In genomic region chr5:68669864-68670263, GRCh38 we compare ENCODE assay signal across 9 cellular contexts.
"Had no signal": no experiment of that assay in that cellular context is flagged by ENCODE, and none has a peak within 500 bp of the region (broad histone marks: within the 10 kb centered on the region; RNA-seq: fewer than 3 reads in every experiment).

No MANE protein-coding gene starts in this region.

- ATAC-seq: HepG2, K562 had no signal

- H3K36me3 Mint-ChIP-seq: IgD-negative memory B cell had no signal

- H3K9me3 Mint-ChIP-seq: IgD-negative memory B cell had no signal

- H3K9ac ChIP-seq: KMS-11 had no signal

- H3K27ac ChIP-seq: HL-60, KMS-11 had no signal

- DNase-seq: IMR-90, KBM-7, KG1 had no signal

- H3K4me3 Mint-ChIP-seq: IgD-negative memory B cell had no signal

- FAIRE-seq: HepG2, HTR-8/SVneo, K562 had no signal

- H3K4me2 ChIP-seq: KMS-11 had no signal

- H3K4me3 ChIP-seq: K562 had no signal

- H3K27ac Mint-ChIP-seq: IgD-negative memory B cell had no signal
